ENCODE assay signal across 9 cellular contexts in genomic region chr19:19259741-19260140, GRCh38. TPM values are rescaled to one million over a fixed set of nuclear protein-coding genes. Genes with fewer than 3 reads are reported as not detected.
A peak's percentile ranks its signal among the peaks of the same experiment; 100 is the strongest.
DNase-seq lines count a peak whose midpoint lies in the region; ATAC-seq and TF ChIP-seq lines count a peak whose summit lies in the region.
"Had no signal": no experiment of that assay in that cellular context is flagged by ENCODE, and none has a peak within 500 bp of the region (broad histone marks: within the 10 kb centered on the region; RNA-seq: fewer than 3 reads in every experiment).

No MANE protein-coding gene starts in this region.

- H3K36me3 Mint-ChIP-seq in GM23338 (ENCODE audit: low read depth) (peaks cover 29% of the 10 kb centered on the region), nephron progenitor cell (ENCODE audit: low read depth) (peaks cover 24% of the 10 kb centered on the region)
- no peaks in the 10 kb centered on the region for H3K36me3 Mint-ChIP-seq in activated T-cell treated with anti-CD3 and anti-CD28 coated beads, Interleukin-2, amount 50 U/mL, for 72 hours (ENCODE audit: insufficient read depth in 2 of 2)

- no peaks in the 10 kb centered on the region; the same call in 1 of the 2 replicates for H4K20me1 ChIP-seq in GM23338 (replicated peaks; ENCODE audit: insufficient read depth)

- ATAC-seq in GM23338 = peak; percentile 39
- no peak for ATAC-seq in GM19395 (IDR thresholded peaks at IDR 0.05; ENCODE audit: unreplicated experiment)
- ATAC-seq in activated T-cell treated with anti-CD3 and anti-CD28 coated beads, Interleukin-2, amount 50 U/mL, for 72 hours (replicated peaks in 1 of 2) = no peak
- ATAC-seq: sciatic nerve had no signal

- no peaks in the 10 kb centered on the region for H3K9me2 ChIP-seq in GM23338 (ENCODE audit: insufficient read depth)

- H2AFZ ChIP-seq in GM23338 = no peak overlapping the region

- H3K4me3 Mint-ChIP-seq in GM23338 = peak overlapping the region; percentile 55
- H3K4me3 Mint-ChIP-seq in nephron progenitor cell = peak overlapping the region; percentile 44
- H3K4me3 Mint-ChIP-seq in activated T-cell treated with anti-CD3 and anti-CD28 coated beads, Interleukin-2, amount 50 U/mL, for 72 hours = no peak overlapping the region

- TF ChIP-seq CTCF in GM23338 (conservative IDR thresholded peaks at IDR 0.05; ENCODE audit: low read depth in 2 of 2) (no peak), nephron progenitor cell (IDR thresholded peaks at IDR 0.05) (no peak), Peyer's patch (IDR thresholded peaks at IDR 0.05) (no peak)

- H3K4me3 ChIP-seq in GM23338 = no peak overlapping the region
- H3K4me3 ChIP-seq in Peyer's patch = no peak overlapping the region

- H3K36me3 ChIP-seq in GM23338 (ENCODE audit: insufficient read depth) = no peaks in the 10 kb centered on the region
- H3K36me3 ChIP-seq in Peyer's patch = no peaks in the 10 kb centered on the region

- peak; percentile 89 for DNase-seq in GM23338 (ENCODE audit: low spot score)
- DNase-seq in NCI-H1436 treated with DMSO at 0.1 percent for 48 hours (lab: John Stamatoyannopoulos, UW) = peak; percentile 5
- DNase-seq in anterior cingulate cortex (lab: John Stamatoyannopoulos, UW) = peak in 31 of 58 donors; percentile 3 to 83 (median 29)
- DNase-seq in nephron progenitor cell = no peak
- no peak for DNase-seq in Peyer's patch
- DNase-seq in activated T-cell treated with anti-CD3 and anti-CD28 coated beads, Interleukin-2, amount 50 U/mL, for 72 hours = no peak
- DNase-seq: T1000 had no signal

- H3K9me3 Mint-ChIP-seq in GM23338 (peaks cover 7% of the 10 kb centered on the region), nephron progenitor cell (peaks cover 6% of the 10 kb centered on the region)
- no peaks in the 10 kb centered on the region for H3K9me3 Mint-ChIP-seq in activated T-cell treated with anti-CD3 and anti-CD28 coated beads, Interleukin-2, amount 50 U/mL, for 72 hours

- H3K27ac ChIP-seq in GM23338 (ENCODE audit: low read depth) = no peak overlapping the region
- no peak overlapping the region for H3K27ac ChIP-seq in Peyer's patch

- no peak overlapping the region for H3K4me2 ChIP-seq in GM23338

- H3F3A ChIP-seq in GM23338 (replicated peaks; ENCODE audit: low read depth) = peaks cover 6% of the 10 kb centered on the region; the same call in 1 of the 2 replicates

- H3K9me3 ChIP-seq in Peyer's patch = no peaks in the 10 kb centered on the region

- H3K27ac Mint-ChIP-seq in GM23338 = no peak overlapping the region
- no peak overlapping the region for H3K27ac Mint-ChIP-seq in nephron progenitor cell
- no peak overlapping the region for H3K27ac Mint-ChIP-seq in activated T-cell treated with anti-CD3 and anti-CD28 coated beads, Interleukin-2, amount 50 U/mL, for 72 hours

- no peaks in the 10 kb centered on the region for H3K79me2 ChIP-seq in GM23338 (replicated peaks; ENCODE audit: insufficient read depth)

- H3K27me3 Mint-ChIP-seq in GM23338 (ENCODE audit: insufficient read depth, low read depth, poor library complexity) = peaks cover 39% of the 10 kb centered on the region
- peaks cover 49% of the 10 kb centered on the region for H3K27me3 Mint-ChIP-seq in nephron progenitor cell (ENCODE audit: low read depth, poor library complexity)
- peaks cover 66% of the 10 kb centered on the region for H3K27me3 Mint-ChIP-seq in activated T-cell treated with anti-CD3 and anti-CD28 coated beads, Interleukin-2, amount 50 U/mL, for 72 hours (ENCODE audit: low read depth)

- H3K27me3 ChIP-seq in GM23338 (ENCODE audit: insufficient read depth) (peaks cover 33% of the 10 kb centered on the region), Peyer's patch (peaks cover 0 to 8% of the 10 kb centered on the region in 2 donors)

- H3K4me1 Mint-ChIP-seq in GM23338 = peaks cover 21% of the 10 kb centered on the region
- H3K4me1 Mint-ChIP-seq in nephron progenitor cell = peaks cover 29% of the 10 kb centered on the region
- peaks cover 11% of the 10 kb centered on the region for H3K4me1 Mint-ChIP-seq in activated T-cell treated with anti-CD3 and anti-CD28 coated beads, Interleukin-2, amount 50 U/mL, for 72 hours (ENCODE audit: low read depth)

- TF ChIP-seq POLR2A in Peyer's patch (IDR thresholded peaks at IDR 0.05) = no peak

- peaks cover 13% of the 10 kb centered on the region for H3K4me1 ChIP-seq in GM23338 (ENCODE audit: insufficient read depth)
- peaks cover 0 to 13% (median 3%) of the 10 kb centered on the region in 4 donors for H3K4me1 ChIP-seq in Peyer's patch

TF ChIP-seq in GM23338, 12 proteins besides CTCF, POLR2A, EP300 and RAD21:
- peak; percentile 35; the same call in 1 of the 2 replicates for TF ChIP-seq POLR2AphosphoS5 (IDR thresholded peaks at IDR 0.05; ENCODE audit: low read depth)
- no peak for TF ChIP-seq STAT1 (IDR thresholded peaks at IDR 0.05; ENCODE audit: unreplicated experiment)
- TF ChIP-seq ZNF114 (CRISPR knock-in tag; IDR thresholded peaks at IDR 0.05) = no peak
- no peak for TF ChIP-seq NANOG (IDR thresholded peaks at IDR 0.05; ENCODE audit: borderline replicate concordance)

RNA-seq across cellular contexts. Expression of gene TM6SF2, which starts 13.4 kb away (rescaled TPM):
- total RNA-seq in GM23338 (2014; rRNA removed; shearing (Covaris generic)) = 2.6 and 3.9 TPM in 2 replicates
- polyA plus RNA-seq in GM23338 (2016; fragmentation: Nextera tagmentation; extraction: Ambion mirVana) = 4.2 and 4.4 TPM in 2 replicates
- total RNA-seq in Peyer's patch = 100 to 1,000 TPM in 3 of 4 donors, 10 to 100 TPM in 1; 31.4 to 534 (median 463) TPM
- not detected for total RNA-seq in activated T-cell treated with anti-CD3 and anti-CD28 coated beads, Interleukin-2, amount 50 U/mL, for 72 hours

RNA-seq across cellular contexts. Expression of gene NCAN, which starts 48.0 kb away (rescaled TPM):
- 8.0 and 9.4 TPM in 2 replicates for total RNA-seq in GM23338 (2014; rRNA removed; shearing (Covaris generic))
- polyA plus RNA-seq in GM23338 (2016; fragmentation: Nextera tagmentation; extraction: Ambion mirVana) = 1.8 and 2.2 TPM in 2 replicates
- total RNA-seq in Peyer's patch = not detected
- total RNA-seq in activated T-cell treated with anti-CD3 and anti-CD28 coated beads, Interleukin-2, amount 50 U/mL, for 72 hours = under 1 TPM in 1 of 2 donors, not detected in 1; 0.14 TPM
- total RNA-seq: sciatic nerve had no signal

RNA-seq across cellular contexts. Expression of gene NR2C2AP, which starts 56.5 kb away (rescaled TPM):
- total RNA-seq in GM23338 (2014; rRNA removed; shearing (Covaris generic)) = 14.4 and 14.6 TPM in 2 replicates
- 25.7 and 27.6 TPM in 2 replicates for polyA plus RNA-seq in GM23338 (2016; fragmentation: Nextera tagmentation; extraction: Ambion mirVana)
- 10 to 100 TPM in 2 of 4 donors, 1 to 10 TPM in 2; 5.0 to 11.6 (median 8.7) TPM for total RNA-seq in Peyer's patch
- 10 to 100 TPM; 27.5 to 34.6 TPM for total RNA-seq in activated T-cell treated with anti-CD3 and anti-CD28 coated beads, Interleukin-2, amount 50 U/mL, for 72 hours

Comparison
In these comparisons a context has a peak if more than half of its experiments do, and no peak if none do; other contexts are left out.
1. DNase-seq: peak in GM23338 (single experiment), NCI-H1436 treated with DMSO at 0.1 percent for 48 hours (single experiment) and anterior cingulate cortex (31 of 58); none in nephron progenitor cell (single experiment), Peyer's patch (0 of 3) and activated T-cell treated with anti-CD3 and anti-CD28 coated beads, Interleukin-2, amount 50 U/mL, for 72 hours (0 of 2).
2. H3K4me3 Mint-ChIP-seq: peak in GM23338 (single experiment) and nephron progenitor cell (single experiment); none in activated T-cell treated with anti-CD3 and anti-CD28 coated beads, Interleukin-2, amount 50 U/mL, for 72 hours (0 of 2).